Comparison of ENCODE assay signal across 8 cellular contexts in the genomic region with DNA sequence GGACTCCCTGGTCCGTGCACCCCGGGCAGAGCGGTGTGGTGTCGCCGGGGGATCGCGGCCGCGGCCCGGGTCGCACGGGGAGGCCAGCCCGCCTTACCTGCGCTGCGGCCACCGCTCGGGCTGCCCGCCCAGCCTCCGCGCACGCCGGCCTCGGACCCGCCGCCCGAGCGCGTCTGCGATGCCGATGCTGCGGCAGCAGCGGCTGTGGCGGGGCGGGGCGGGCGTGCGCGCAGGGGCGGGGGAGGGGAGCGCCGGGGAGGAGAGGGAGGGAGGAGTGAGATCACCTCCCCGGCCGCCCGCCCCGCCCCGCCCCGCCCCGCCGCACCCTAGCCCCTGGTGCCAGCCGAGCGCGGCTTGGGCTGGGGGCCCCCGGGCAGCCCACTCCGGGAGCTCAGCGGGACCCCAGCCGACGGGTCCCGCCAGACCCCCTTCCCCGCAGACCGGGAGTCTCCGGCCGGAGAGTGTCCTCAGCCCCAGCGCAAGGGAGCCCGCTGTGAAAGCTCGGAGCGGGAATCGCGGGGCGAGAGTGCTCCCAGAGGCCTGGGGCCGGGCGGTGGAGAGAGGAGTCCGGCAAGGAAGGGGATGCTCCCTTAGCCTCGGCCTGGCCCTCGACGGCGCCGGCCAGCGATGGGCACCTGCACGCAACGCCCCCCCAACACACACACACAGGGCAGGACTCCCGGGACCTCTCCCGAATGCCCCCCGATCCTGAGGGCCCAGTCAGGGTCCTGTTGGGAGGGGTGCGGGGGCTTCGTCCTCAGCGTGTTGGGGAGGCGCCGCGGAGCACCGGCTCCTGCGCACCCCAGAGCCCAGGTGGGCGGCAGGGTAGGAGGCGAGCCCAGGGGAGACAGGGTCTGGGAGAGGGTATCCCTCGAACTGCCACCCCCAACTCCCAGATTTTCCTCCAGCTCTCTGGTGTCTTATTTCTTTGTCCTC. TPM values are rescaled to one million over a fixed set of nuclear protein-coding genes. Genes with fewer than 3 reads are reported as not detected.
DNase-seq lines count a peak whose midpoint lies in the region; ATAC-seq and TF ChIP-seq lines count a peak whose summit lies in the region.

L1CAM (minus strand) TSS at position 206 of the 936 bp plus-strand sequence. CDS start 10,337 bp downstream, outside the sequence.

- ATAC-seq in HG03039 (IDR thresholded peaks at IDR 0.05; ENCODE audit: unreplicated experiment) (no peak), lower lobe of right lung (no peak)

- peak; percentile 69 for DNase-seq in activated effector memory CD4-positive, alpha-beta T cell treated with anti-CD3 and anti-CD28 coated beads, Interleukin-2, amount 50 U/mL, for 16 hours
- no peak for DNase-seq in activated effector memory CD4-positive, alpha-beta T cell treated with Interleukin-2 at 50 U/mL for 16 hours
- peak; percentile 28 for DNase-seq in activated CD4-positive, alpha-beta T cell treated with anti-CD3 and anti-CD28 coated beads for 48 hours
- DNase-seq in hepatocyte (ENCODE audit: low spot score) (no peak), cerebellar cortex (ENCODE audit: low spot score) (no peak), lower lobe of right lung (no peak)

- WGBS in hepatocyte (ENCODE audit: low lambda C conversion rate, missing lambda C conversion rate), result 55% methylated on average over 25 of the region's 94 CpGs

- H3K27me3 ChIP-seq in hepatocyte (peaks cover 29% of the 10 kb centered on the region), lower lobe of right lung (ENCODE audit: low read depth) (peaks cover 35% of the 10 kb centered on the region)

- no peaks in the 10 kb centered on the region for H3K4me1 ChIP-seq in hepatocyte (ENCODE audit: insufficient read depth)
- peaks cover 4% of the 10 kb centered on the region for H3K4me1 ChIP-seq in lower lobe of right lung

- H3K79me2 ChIP-seq in hepatocyte, result no peaks in the 10 kb centered on the region

- no peaks in the 10 kb centered on the region for H3K9me3 ChIP-seq in hepatocyte (ENCODE audit: low read depth)
- no peaks in the 10 kb centered on the region for H3K9me3 ChIP-seq in lower lobe of right lung

- intact Hi-C loops in lower lobe of right lung (cut with DNase I), result no loop called here

- no peak within 1 kb of the TSS for H3K27ac ChIP-seq in hepatocyte
- no peak within 1 kb of the TSS for H3K27ac ChIP-seq in temporal lobe (ENCODE audit: low read depth, low read length)
- H3K27ac ChIP-seq in lower lobe of right lung, result no peak within 1 kb of the TSS

- peak within 1 kb of the TSS; percentile 68 for H3K4me2 ChIP-seq in hepatocyte

- H3K36me3 ChIP-seq in hepatocyte (replicated peaks; ENCODE audit: insufficient read depth, low read depth), result no peaks in the 10 kb centered on the region
- no peaks in the 10 kb centered on the region for H3K36me3 ChIP-seq in lower lobe of right lung

- TF ChIP-seq CTCF in hepatocyte (IDR thresholded peaks at IDR 0.05; ENCODE audit: poor library complexity), result no peak
- no peak for TF ChIP-seq CTCF in lower lobe of right lung (IDR thresholded peaks at IDR 0.05)

- H3K9me2 ChIP-seq in hepatocyte (replicated peaks; ENCODE audit: insufficient read depth), result no peaks in the 10 kb centered on the region

- no peak within 1 kb of the TSS for H2AFZ ChIP-seq in hepatocyte

- H4K20me1 ChIP-seq in hepatocyte (ENCODE audit: insufficient read depth, poor library complexity, severe bottlenecking), result no peaks in the 10 kb centered on the region

- H3K4me3 ChIP-seq in hepatocyte (no peak within 1 kb of the TSS), lower lobe of right lung (no peak within 1 kb of the TSS)

RNA-seq across cellular contexts. Expression of gene L1CAM, which starts in this region (rescaled TPM):
- total RNA-seq in hepatocyte (0.12 and 0.33 TPM in 2 replicates), temporal lobe (132 TPM), lower lobe of right lung (1.6 TPM)
- polyA plus RNA-seq in hepatocyte, result 0.40 and 0.69 TPM in 2 replicates

Comparison
In these comparisons a context has a peak if more than half of its experiments do, and no peak if none do; other contexts are left out.
1. RNA of gene L1CAM (total RNA-seq): 132 TPM in temporal lobe (single experiment); 1.6 TPM in lower lobe of right lung (single experiment) and 0.12 to 0.33 TPM in hepatocyte; every median in the first group is over 10 times any median in the second.
2. DNase-seq: peak in activated effector memory CD4-positive, alpha-beta T cell treated with anti-CD3 and anti-CD28 coated beads, Interleukin-2, amount 50 U/mL, for 16 hours (single experiment) and activated CD4-positive, alpha-beta T cell treated with anti-CD3 and anti-CD28 coated beads for 48 hours (single experiment); none in activated effector memory CD4-positive, alpha-beta T cell treated with Interleukin-2 at 50 U/mL for 16 hours (single experiment), hepatocyte (single experiment), cerebellar cortex (single experiment) and lower lobe of right lung (single experiment).